In genomic region chr7:81745706-81746105, GRCh38 we compare ENCODE assay signal across 30 cellular contexts. TPM values are rescaled to one million over a fixed set of nuclear protein-coding genes. Genes with fewer than 3 reads are reported as not detected.
"Had no signal": no experiment of that assay in that cellular context is flagged by ENCODE, and none has a peak within 500 bp of the region (broad histone marks: within the 10 kb centered on the region; RNA-seq: fewer than 3 reads in every experiment).

No MANE protein-coding gene starts in this region.

- H3K4me1 ChIP-seq: ascending aorta, breast epithelium, colonic mucosa, esophagus squamous epithelium had no signal

- FAIRE-seq: endometrium, endothelial cell of umbilical vein, frontal cortex had no signal

- DNase-seq: activated CD4-positive, alpha-beta memory T cell treated with anti-CD3 and anti-CD28 coated beads for 36 hours; activated CD4-positive, alpha-beta T cell treated with anti-CD3 and anti-CD28 coated beads for 36 hours; activated CD4-positive, alpha-beta T cell treated with anti-CD3 and anti-CD28 coated beads, Interleukin-2, amount 10 ng/mL, durations not matched to agents 24 days and 14 days; activated CD4-positive, CD25-positive, alpha-beta regulatory T cell; activated CD4-positive, CD25-positive, alpha-beta regulatory T cell treated with anti-CD3 and anti-CD28 coated beads, Interleukin-2, amount 50 U/mL, for 72 hours; activated CD8-positive, alpha-beta memory T cell treated with anti-CD3 and anti-CD28 coated beads, Interleukin-2, amount 10 ng/mL, durations not matched to agents 7 days and 5 days; activated CD8-positive, alpha-beta memory T cell treated with anti-CD3 and anti-CD28 coated beads, Interleukin-2, amount 50 U/mL, for 4 hours; activated CD8-positive, alpha-beta T cell treated with anti-CD3 and anti-CD28 coated beads, Interleukin-2, amount 10 ng/mL, durations not matched to agents 7 days and 5 days; activated effector memory CD4-positive, alpha-beta T cell treated with anti-CD3 and anti-CD28 coated beads, Interleukin-2, amount 50 U/mL, for 16 hours; activated naive CD4-positive, alpha-beta T cell treated with anti-CD3 and anti-CD28 coated beads for 36 hours; activated naive CD8-positive, alpha-beta T cell treated with anti-CD3 and anti-CD28 coated beads for 36 hours; activated T-cell treated with anti-CD3 and anti-CD28 coated beads, Interleukin-2, amount 50 U/mL, for 1 hour; activated T-cell treated with anti-CD3 and anti-CD28 coated beads, Interleukin-2, amount 50 U/mL, for 48 hours; central memory CD4-positive, alpha-beta T cell; cerebellar nuclear complex; colonic mucosa; effector CD8-positive, alpha-beta T cell; esophagus squamous epithelium; head of caudate nucleus; T-helper 2 cell had no signal

- H3K9me3 ChIP-seq: ascending aorta, breast epithelium, colonic mucosa, esophagus squamous epithelium had no signal

- H3K27ac ChIP-seq: ascending aorta, breast epithelium, cardiac muscle cell, colonic mucosa, epithelial cell of prostate, esophagus squamous epithelium had no signal

- H3K36me3 ChIP-seq: ascending aorta, breast epithelium, cardiac muscle cell, colonic mucosa, esophagus squamous epithelium had no signal

- H3K4me3 ChIP-seq: ascending aorta, breast epithelium, cardiac muscle cell, colonic mucosa, esophagus squamous epithelium had no signal

- H3K27me3 ChIP-seq: ascending aorta, breast epithelium, cardiac muscle cell, colonic mucosa, esophagus squamous epithelium had no signal

- ATAC-seq: activated CD4-positive, alpha-beta T cell treated with anti-CD3 and anti-CD28 coated beads for 36 hours; activated CD8-positive, alpha-beta memory T cell treated with anti-CD3 and anti-CD28 coated beads, Interleukin-2, amount 10 ng/mL, durations not matched to agents 7 days and 5 days; activated CD8-positive, alpha-beta T cell treated with anti-CD3 and anti-CD28 coated beads, Interleukin-2, amount 10 ng/mL, durations not matched to agents 7 days and 5 days had no signal

RNA-seq across cellular contexts. Expression of gene HGF, which starts 24.1 kb away (rescaled TPM):
- total RNA-seq: activated CD4-positive, alpha-beta memory T cell treated with anti-CD3 and anti-CD28 coated beads for 36 hours; activated CD4-positive, alpha-beta T cell treated with anti-CD3 and anti-CD28 coated beads for 36 hours; activated CD4-positive, alpha-beta T cell treated with anti-CD3 and anti-CD28 coated beads, Interleukin-2, amount 10 ng/mL, durations not matched to agents 24 days and 14 days; activated CD8-positive, alpha-beta memory T cell treated with anti-CD3 and anti-CD28 coated beads for 36 hours; activated CD8-positive, alpha-beta memory T cell treated with anti-CD3 and anti-CD28 coated beads, Interleukin-2, amount 10 ng/mL, durations not matched to agents 7 days and 5 days; activated CD8-positive, alpha-beta T cell treated with anti-CD3 and anti-CD28 coated beads, Interleukin-2, amount 10 ng/mL, durations not matched to agents 7 days and 5 days; activated naive CD4-positive, alpha-beta T cell treated with anti-CD3 and anti-CD28 coated beads for 36 hours; activated naive CD8-positive, alpha-beta T cell treated with anti-CD3 and anti-CD28 coated beads for 36 hours; activated T-helper 1 cell treated with anti-CD3 and anti-CD28 coated beads, Interleukin-12 subunit alpha, Interleukin-12 subunit beta, Interleukin-2, Interleukin-4 antibody, amounts not matched to agents 30 ng/mL and 10 ng/mL and 1 ng/mL, durations not matched to agents 14 hours and 24 hours and 36 hours; activated T-helper 2 cell treated with anti-CD3 and anti-CD28 coated beads, Interferon-gamma antibody, Interleukin-2, Interleukin-4, amounts not matched to agents 10 μg/mL and 5 μg/mL and 100 μg/mL, durations not matched to agents 14 hours and 24 hours and 36 hours had no signal
